ENCODE assay signal across 8 cellular contexts in genomic region chr20:58890454-58891075, GRCh38. TPM values are rescaled to one million over a fixed set of nuclear protein-coding genes. Genes with fewer than 3 reads are reported as not detected.
DNase-seq lines count a peak whose midpoint lies in the region; ATAC-seq and TF ChIP-seq lines count a peak whose summit lies in the region.

No MANE protein-coding gene starts in this region.

- DNase-seq in D341Med (ENCODE audit: low spot score) (peak; percentile 55), HAP-1 (ENCODE audit: low spot score in 2 of 2) (peak; percentile 76 to 87), NCI-H1417 treated with DMSO at 0.1 percent for 48 hours (lab: John Stamatoyannopoulos, UW) (peak; percentile 47), UCSD-AML1 (lab: John Stamatoyannopoulos, UW; ENCODE audit: unreplicated experiment) (peak; percentile 84), body of pancreas (peak; percentile 65 to 75 (median 66)), sigmoid colon (peak; percentile 92), iPS-NIHi11 (ENCODE audit: low spot score) (no peak)

- peaks cover 23% of the 10 kb centered on the region for H3K4me1 ChIP-seq in HAP-1
- H3K4me1 ChIP-seq in body of pancreas = peaks cover 31% of the 10 kb centered on the region
- H3K4me1 ChIP-seq in sigmoid colon = peaks cover 0 to 40% (median 32%) of the 10 kb centered on the region in 4 donors

- H3K27ac ChIP-seq in body of pancreas = peak overlapping the region; percentile 91 to 99 (median 94)
- H3K27ac ChIP-seq in sigmoid colon = peak overlapping the region; percentile 98 to 100 (median 99)

- WGBS in body of pancreas, 2 donors = 1 to 2% methylated on average over 42 to 59 of the region's 69 CpGs
- 1% methylated on average over 69 of the region's 69 CpGs for WGBS in sigmoid colon, 2 donors

- in situ Hi-C loops in HAP-1 (cut with MboI; ENCODE audit: low sequenced_read_pairs) = no loop called here

- H3K27me3 ChIP-seq in HAP-1 (ENCODE audit: low read depth) (no peaks in the 10 kb centered on the region), body of pancreas (no peaks in the 10 kb centered on the region), sigmoid colon (no peaks in the 10 kb centered on the region)

- H3K4me3 ChIP-seq in HAP-1 (peak overlapping the region; percentile 30), body of pancreas (peak overlapping the region; percentile 30 to 32), iPS-11a (ENCODE audit: low read depth, low read length) (peak overlapping the region; percentile 83), sigmoid colon (peak overlapping the region; percentile 40 to 93 (median 87))

- peak in 2 of 3 donors; percentile 56 to 62 for TF ChIP-seq POLR2A in body of pancreas (IDR thresholded peaks at IDR 0.05)
- TF ChIP-seq POLR2A in sigmoid colon (IDR thresholded peaks at IDR 0.05) = peak in 1 of 2 donors; percentile 36

- peak; percentile 29 for ATAC-seq in body of pancreas

- TF ChIP-seq EP300 in sigmoid colon (IDR thresholded peaks at IDR 0.05) = no peak

- TF ChIP-seq CTCF in body of pancreas (IDR thresholded peaks at IDR 0.05) (no peak), sigmoid colon (IDR thresholded peaks at IDR 0.05) (no peak)

- intact Hi-C loops in body of pancreas (cut with DNase I) = no loop called here
- intact Hi-C loops in sigmoid colon (cut with DNase I) = loop anchor here (2.0 to 5.0 kb wide), 2 partner anchors 90 to 198 kb away; partner anchors contain the start of genes NELFCD and NPEPL1

- H3K36me3 ChIP-seq in HAP-1 (replicated peaks) (peaks cover 1% of the 10 kb centered on the region), body of pancreas (replicated peaks in 1 of 2; ENCODE audit: insufficient read depth in 1 of 2, low read depth in 2 of 2) (no peaks in the 10 kb centered on the region), sigmoid colon (no peaks in the 10 kb centered on the region)

- H3K9me3 ChIP-seq in HAP-1 (peaks cover 6% of the 10 kb centered on the region; the same call in 1 of the 2 replicates), body of pancreas (no peaks in the 10 kb centered on the region), sigmoid colon (no peaks in the 10 kb centered on the region)

RNA-seq across cellular contexts. Expression of gene GNAS, which starts 38.0 kb away (rescaled TPM):
- total RNA-seq in body of pancreas = 100 to 1,000 TPM; 462 to 623 TPM
- total RNA-seq in sigmoid colon = 100 to 1,000 TPM; 449 to 808 (median 513) TPM
- 100 to 1,000 TPM; 535 to 680 (median 633) TPM for polyA plus RNA-seq in sigmoid colon

RNA-seq across cellular contexts. Expression of gene GNAS-AS1, which starts 39.9 kb away (rescaled TPM):
- total RNA-seq in body of pancreas (1 to 10 TPM; 1.0 to 3.0 TPM), sigmoid colon (under 1 TPM in 2 of 4 donors, not detected in 2; 0.33 to 0.36 TPM)
- polyA plus RNA-seq in sigmoid colon = under 1 TPM in 1 of 3 donors, not detected in 2; 0.69 TPM

Comparison
In these comparisons a context has a peak if more than half of its experiments do, and no peak if none do; other contexts are left out.
1. H3K4me3 ChIP-seq: peak in every context shown above with its lines; median percentile 87 in sigmoid colon; 83 in iPS-11a; 31 in body of pancreas; 30 in HAP-1.